29 cellular contexts compared by ENCODE assay signal in the genomic region with DNA sequence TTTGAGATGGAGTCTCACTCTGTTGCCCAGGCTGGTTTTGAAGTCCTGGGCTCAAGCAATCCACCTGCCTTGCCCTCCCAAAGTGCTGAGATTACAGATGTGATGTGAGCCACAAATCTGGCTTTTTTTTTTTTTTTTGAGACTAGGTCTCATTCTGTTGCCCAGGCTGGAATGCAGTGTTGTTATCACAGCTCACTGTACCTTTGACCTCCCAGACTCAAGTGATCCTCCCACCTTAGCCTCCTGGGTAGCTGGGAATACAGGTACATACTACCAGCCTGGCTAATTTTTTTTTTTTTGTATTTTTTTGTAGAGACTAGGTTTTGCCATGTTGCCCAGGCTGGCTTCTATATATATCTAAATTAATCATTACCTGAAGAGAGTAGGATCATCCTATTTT.
"Had no signal": no experiment of that assay in that cellular context is flagged by ENCODE, and none has a peak within 500 bp of the region (broad histone marks: within the 10 kb centered on the region; RNA-seq: fewer than 3 reads in every experiment).

No MANE protein-coding gene starts in this region.

- H3K27ac Mint-ChIP-seq: stimulated activated effector memory CD8-positive, alpha-beta T cell treated with anti-CD3 and anti-CD28 coated beads, Interleukin-12 subunit alpha, Interleukin-12 subunit beta, amount 100 ng/mL, for 72 hours; stimulated activated memory B cell treated with anti-CD40 and anti-IgM and Interleukin-4, amounts not matched to agents 10 μg/mL and 1 μg/mL and 100 μg/mL, for 72 hours; stimulated activated naive B cell treated with anti-CD40 and anti-IgM and Interleukin-4, amounts not matched to agents 10 μg/mL and 1 μg/mL and 100 μg/mL, for 72 hours; stimulated activated naive CD8-positive, alpha-beta T cell treated with anti-CD3 and anti-CD28 coated beads, Interleukin-15, amount 100 ng/mL, for 72 hours; stimulated activated naive CD8-positive, alpha-beta T cell treated with anti-CD3 and anti-CD28 coated beads, Interleukin-15, Interleukin-2, amounts not matched to agents 100 ng/mL and 50 ng/mL, for 24 hours; type B pancreatic cell had no signal

- H3K36me3 Mint-ChIP-seq: stimulated activated effector memory CD8-positive, alpha-beta T cell treated with anti-CD3 and anti-CD28 coated beads, Interleukin-12 subunit alpha, Interleukin-12 subunit beta, amount 100 ng/mL, for 72 hours; stimulated activated memory B cell treated with anti-CD40 and anti-IgM and Interleukin-4, amounts not matched to agents 10 μg/mL and 1 μg/mL and 100 μg/mL, for 72 hours; stimulated activated naive B cell treated with anti-CD40 and anti-IgM and Interleukin-4, amounts not matched to agents 10 μg/mL and 1 μg/mL and 100 μg/mL, for 72 hours; type B pancreatic cell had no signal

- H3K27ac ChIP-seq: stomach, suprapubic skin, testis, thoracic aorta, thyroid gland, tibial artery, tibial nerve, transverse colon, upper lobe of left lung, upper lobe of right lung, uterus, vagina had no signal

- H3K36me3 ChIP-seq: stomach, suprapubic skin, thoracic aorta, thyroid gland, tibial artery, tibial nerve, transverse colon, upper lobe of left lung, upper lobe of right lung, uterus, vagina had no signal

- H3K9me3 ChIP-seq: suprapubic skin, testis, thoracic aorta, thyroid gland, transverse colon, upper lobe of left lung, upper lobe of right lung, uterus, vagina had no signal

- DNase-seq: stimulated activated CD4-positive, alpha-beta T cell treated with anti-CD3 and anti-CD28 coated beads, Interleukin-2, amount 100 ng/mL, for 48 hours; stimulated activated CD4-positive, alpha-beta T cell treated with anti-CD3 and anti-CD28 coated beads, Interleukin-4, amount 100 ng/mL, for 1 hour; stimulated activated CD4-positive, alpha-beta T cell treated with anti-CD3 and anti-CD28 coated beads, Interleukin-4, amount 100 ng/mL, for 24 hours; stimulated activated CD4-positive, alpha-beta T cell treated with anti-CD3 and anti-CD28 coated beads, Interleukin-4, amount 100 ng/mL, for 4 hours; stimulated activated CD8-positive, alpha-beta memory T cell treated with anti-CD3 and anti-CD28 coated beads, Interleukin-4, amount 100 ng/mL, for 48 hours; stimulated activated naive B cell treated with anti-CD40 and anti-IgM and Interleukin-4, amounts not matched to agents 10 μg/mL and 1 μg/mL and 100 μg/mL, for 72 hours; stimulated activated naive CD4-positive, alpha-beta T cell; stimulated activated naive CD4-positive, alpha-beta T cell treated with Interleukin-2 at 50 U/mL for 16 hours; stimulated activated naive CD8-positive, alpha-beta T cell treated with anti-CD3 and anti-CD28 coated beads, Interleukin-15, amount 100 ng/mL, for 72 hours; stimulated activated naive CD8-positive, alpha-beta T cell treated with anti-CD3 and anti-CD28 coated beads, Interleukin-15, Interleukin-2, amounts not matched to agents 100 U/mL and 50 U/mL, for 24 hours; stomach; substantia nigra; testis; thyroid gland; tibial artery; transverse colon; trophoblast cell; upper lobe of left lung; upper lobe of right lung; uterus had no signal

- H3K27me3 ChIP-seq: testis, thyroid gland, tibial nerve, upper lobe of left lung, uterus, vagina had no signal

- H3K4me3 ChIP-seq: stomach, suprapubic skin, testis, thoracic aorta, thyroid gland, tibial artery, tibial nerve, transverse colon, upper lobe of left lung, upper lobe of right lung, uterus, vagina had no signal

- H3K9me3 Mint-ChIP-seq: stimulated activated effector memory CD8-positive, alpha-beta T cell treated with anti-CD3 and anti-CD28 coated beads, Interleukin-12 subunit alpha, Interleukin-12 subunit beta, amount 100 ng/mL, for 72 hours; stimulated activated naive B cell treated with anti-CD40 and anti-IgM and Interleukin-4, amounts not matched to agents 10 μg/mL and 1 μg/mL and 100 μg/mL, for 72 hours; stimulated activated naive CD8-positive, alpha-beta T cell treated with anti-CD3 and anti-CD28 coated beads, Interleukin-15, amount 100 ng/mL, for 72 hours; stimulated activated naive CD8-positive, alpha-beta T cell treated with anti-CD3 and anti-CD28 coated beads, Interleukin-15, Interleukin-2, amounts not matched to agents 100 ng/mL and 50 ng/mL, for 24 hours; type B pancreatic cell had no signal

- ATAC-seq: stimulated activated effector memory CD8-positive, alpha-beta T cell treated with anti-CD3 and anti-CD28 coated beads, Interleukin-12 subunit alpha, Interleukin-12 subunit beta, amount 100 ng/mL, for 72 hours; stimulated activated memory B cell treated with anti-CD40 and anti-IgM and Interleukin-4, amounts not matched to agents 10 μg/mL and 1 μg/mL and 100 μg/mL, for 72 hours; stimulated activated naive B cell treated with anti-CD40 and anti-IgM and Interleukin-4, amounts not matched to agents 10 μg/mL and 1 μg/mL and 100 μg/mL, for 72 hours; stimulated activated naive CD8-positive, alpha-beta T cell treated with anti-CD3 and anti-CD28 coated beads, Interleukin-15, amount 100 ng/mL, for 72 hours; stimulated activated naive CD8-positive, alpha-beta T cell treated with anti-CD3 and anti-CD28 coated beads, Interleukin-15, Interleukin-2, amounts not matched to agents 100 U/mL and 50 U/mL, for 24 hours; upper lobe of right lung had no signal

- H3K4me1 Mint-ChIP-seq: stimulated activated effector memory CD8-positive, alpha-beta T cell treated with anti-CD3 and anti-CD28 coated beads, Interleukin-12 subunit alpha, Interleukin-12 subunit beta, amount 100 ng/mL, for 72 hours; stimulated activated memory B cell treated with anti-CD40 and anti-IgM and Interleukin-4, amounts not matched to agents 10 μg/mL and 1 μg/mL and 100 μg/mL, for 72 hours; stimulated activated naive B cell treated with anti-CD40 and anti-IgM and Interleukin-4, amounts not matched to agents 10 μg/mL and 1 μg/mL and 100 μg/mL, for 72 hours; stimulated activated naive CD8-positive, alpha-beta T cell treated with anti-CD3 and anti-CD28 coated beads, Interleukin-15, amount 100 ng/mL, for 72 hours had no signal

- H3K4me3 Mint-ChIP-seq: stimulated activated effector memory CD8-positive, alpha-beta T cell treated with anti-CD3 and anti-CD28 coated beads, Interleukin-12 subunit alpha, Interleukin-12 subunit beta, amount 100 ng/mL, for 72 hours; stimulated activated memory B cell treated with anti-CD40 and anti-IgM and Interleukin-4, amounts not matched to agents 10 μg/mL and 1 μg/mL and 100 μg/mL, for 72 hours; stimulated activated naive B cell treated with anti-CD40 and anti-IgM and Interleukin-4, amounts not matched to agents 10 μg/mL and 1 μg/mL and 100 μg/mL, for 72 hours; stimulated activated naive CD8-positive, alpha-beta T cell treated with anti-CD3 and anti-CD28 coated beads, Interleukin-15, amount 100 ng/mL, for 72 hours; stimulated activated naive CD8-positive, alpha-beta T cell treated with anti-CD3 and anti-CD28 coated beads, Interleukin-15, Interleukin-2, amounts not matched to agents 100 ng/mL and 50 ng/mL, for 24 hours; type B pancreatic cell had no signal

- FAIRE-seq: urothelium cell line had no signal

- H3K4me1 ChIP-seq: stomach, suprapubic skin, testis, thyroid gland, tibial artery, tibial nerve, transverse colon, upper lobe of left lung, upper lobe of right lung, uterus, vagina had no signal
